In the genomic region with DNA sequence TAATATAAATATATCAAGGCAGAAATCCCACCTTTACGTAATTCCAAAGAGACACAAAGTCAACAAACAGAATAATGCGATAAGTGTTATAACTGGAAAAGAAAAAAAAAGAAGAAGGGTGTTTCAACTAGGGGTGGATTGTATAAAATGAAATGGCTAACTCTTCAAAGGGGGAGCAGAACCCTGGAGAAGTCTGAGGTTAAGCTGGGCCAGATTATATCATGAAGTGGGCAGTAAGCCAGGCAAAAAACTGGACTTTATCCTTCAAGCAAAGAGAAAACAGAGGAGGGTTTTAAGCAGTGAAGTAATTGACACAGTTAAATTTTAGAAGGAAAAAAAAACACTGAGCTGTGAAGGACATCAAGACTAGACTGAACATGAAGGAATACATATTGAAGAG, we compare ENCODE assay signal across 17 cellular contexts.
A peak's percentile ranks its signal among the peaks of the same experiment; 100 is the strongest.
DNase-seq lines count a peak whose midpoint lies in the region; ATAC-seq and TF ChIP-seq lines count a peak whose summit lies in the region.
"Had no signal": no experiment of that assay in that cellular context is flagged by ENCODE, and none has a peak within 500 bp of the region (broad histone marks: within the 10 kb centered on the region; RNA-seq: fewer than 3 reads in every experiment).

No MANE protein-coding gene starts in this region.

- no peaks in the 10 kb centered on the region for H3K4me1 Mint-ChIP-seq in stimulated activated effector memory CD8-positive, alpha-beta T cell treated with anti-CD3 and anti-CD28 coated beads, Interleukin-12 subunit alpha, Interleukin-12 subunit beta, amount 100 ng/mL, for 72 hours

- H3K9me3 Mint-ChIP-seq in stimulated activated effector memory CD8-positive, alpha-beta T cell treated with anti-CD3 and anti-CD28 coated beads, Interleukin-12 subunit alpha, Interleukin-12 subunit beta, amount 100 ng/mL, for 72 hours: no peaks in the 10 kb centered on the region

- DNase-seq in DMS 273 (lab: John Stamatoyannopoulos, UW; ENCODE audit: unreplicated experiment) (peak; percentile 15), DMS 273 treated with DMSO at 0.1 percent for 48 hours (lab: John Stamatoyannopoulos, UW) (no peak), erythroblast (lab: John Stamatoyannopoulos, UW) (peak; percentile 88 to 91), left kidney (ENCODE audit: low read depth, low spot score) (peak; percentile 18), SW480 (ENCODE audit: low spot score) (no peak), NCI-H226 (no peak)
- DNase-seq in stimulated activated effector memory CD8-positive, alpha-beta T cell treated with anti-CD3 and anti-CD28 coated beads, Interleukin-12 subunit alpha, Interleukin-12 subunit beta, amount 100 ng/mL, for 72 hours (ENCODE audit: low spot score in 2 of 2): no peak
- DNase-seq: activated CD4-positive, alpha-beta T cell treated with anti-CD3 and anti-CD28 coated beads, Interleukin-2, amount 50 U/mL, for 4 hours; activated T-cell treated with anti-CD3 and anti-CD28 coated beads for 4 hours; aorta; foreskin melanocyte; GF-D8; left cardiac atrium; NCI-H1417 treated with DMSO at 0.1 percent for 48 hours; NCI-H774; stimulated activated CD4-positive, alpha-beta T cell treated with anti-CD3 and anti-CD28 coated beads, Interleukin-2, amount 100 ng/mL, for 48 hours had no signal

- peak overlapping the region; percentile 5 for H3K27ac Mint-ChIP-seq in stimulated activated effector memory CD8-positive, alpha-beta T cell treated with anti-CD3 and anti-CD28 coated beads, Interleukin-12 subunit alpha, Interleukin-12 subunit beta, amount 100 ng/mL, for 72 hours

- no peak overlapping the region for H3K4me3 Mint-ChIP-seq in stimulated activated effector memory CD8-positive, alpha-beta T cell treated with anti-CD3 and anti-CD28 coated beads, Interleukin-12 subunit alpha, Interleukin-12 subunit beta, amount 100 ng/mL, for 72 hours

- TF ChIP-seq POLR2A in erythroblast (IDR thresholded peaks at IDR 0.05; ENCODE audit: low read length): no peak

- no peaks in the 10 kb centered on the region for H3K36me3 Mint-ChIP-seq in stimulated activated effector memory CD8-positive, alpha-beta T cell treated with anti-CD3 and anti-CD28 coated beads, Interleukin-12 subunit alpha, Interleukin-12 subunit beta, amount 100 ng/mL, for 72 hours

- ATAC-seq in stimulated activated effector memory CD8-positive, alpha-beta T cell treated with anti-CD3 and anti-CD28 coated beads, Interleukin-12 subunit alpha, Interleukin-12 subunit beta, amount 100 ng/mL, for 72 hours: no peak
- no peak for ATAC-seq in GM19035 (IDR thresholded peaks at IDR 0.05; ENCODE audit: unreplicated experiment)

Comparison
In these comparisons a context has a peak if more than half of its experiments do, and no peak if none do; other contexts are left out.
1. DNase-seq: peak in DMS 273 (single experiment), erythroblast (2 of 2) and left kidney (single experiment); none in DMS 273 treated with DMSO at 0.1 percent for 48 hours (single experiment), stimulated activated effector memory CD8-positive, alpha-beta T cell treated with anti-CD3 and anti-CD28 coated beads, Interleukin-12 subunit alpha, Interleukin-12 subunit beta, amount 100 ng/mL, for 72 hours (0 of 2), SW480 (single experiment) and NCI-H226 (single experiment).